10 cellular contexts compared by ENCODE assay signal in the genomic region with DNA sequence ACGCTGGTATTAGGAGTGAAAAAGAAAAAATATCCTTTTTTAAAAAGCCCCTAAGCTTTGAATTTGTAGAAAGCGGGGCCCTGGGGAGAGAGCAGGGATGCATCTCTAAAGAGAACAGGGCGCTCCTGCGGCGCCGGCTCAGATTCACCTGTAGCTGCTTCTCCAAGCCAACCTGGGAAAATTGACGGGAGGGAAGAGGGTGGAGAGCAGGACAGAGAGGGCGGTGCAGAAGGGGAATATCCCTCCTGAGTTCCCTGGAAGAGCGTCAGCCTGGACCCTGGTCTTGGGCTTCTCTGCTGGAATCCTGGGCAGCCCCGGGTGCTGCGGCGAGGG. TPM values are rescaled to one million over a fixed set of nuclear protein-coding genes. Genes with fewer than 3 reads are reported as not detected.
DNase-seq lines count a peak whose midpoint lies in the region; ATAC-seq, FAIRE-seq and TF ChIP-seq lines count a peak whose summit lies in the region.
"Had no signal": no experiment of that assay in that cellular context is flagged by ENCODE, and none has a peak within 500 bp of the region (broad histone marks: within the 10 kb centered on the region; RNA-seq: fewer than 3 reads in every experiment).

No MANE protein-coding gene starts in this region.

- no peak for TF ChIP-seq CTCF in kidney (IDR thresholded peaks at IDR 0.05; ENCODE audit: borderline replicate concordance, extremely low read depth, insufficient read depth)

- ATAC-seq in T-cell (replicated peaks in 1 of 4) (no peak), right cardiac atrium (no peak), GM21381 (IDR thresholded peaks at IDR 0.05; ENCODE audit: unreplicated experiment) (no peak)

- H3K4me3 ChIP-seq in right cardiac atrium (ENCODE audit: low read length): peak overlapping the region; percentile 60
- H3K4me3 ChIP-seq in small intestine (ENCODE audit: low read depth in 1 of 2, low read length in 2 of 2): no peak overlapping the region
- H3K4me3 ChIP-seq in kidney (ENCODE audit: low read length in 2 of 2): peak overlapping the region in 1 of 2 donors; percentile 44

- POLR2A ChIA-PET in T-cell (lab: Charles Lee): interaction anchor here in 1 of 2 donors (1.0 kb wide), 1 partner anchor 34 kb away, joined by 3 read pairs; a partner anchor contains a TSS

- no peaks in the 10 kb centered on the region for H3K9me3 ChIP-seq in right cardiac atrium (ENCODE audit: control insufficient read depth, low read length)
- no peaks in the 10 kb centered on the region for H3K9me3 ChIP-seq in small intestine (ENCODE audit: control insufficient read depth, low read depth)
- no peaks in the 10 kb centered on the region for H3K9me3 ChIP-seq in kidney (ENCODE audit: control insufficient read depth in 1 of 2, low read length in 2 of 2)

- no peak overlapping the region for H3K27ac ChIP-seq in right cardiac atrium (ENCODE audit: low read length)
- peak overlapping the region; percentile 57 to 93 for H3K27ac ChIP-seq in small intestine (ENCODE audit: low read depth in 1 of 2, low read length in 1 of 2)
- H3K27ac ChIP-seq in kidney (ENCODE audit: low read depth in 2 of 2, low read length in 2 of 2): no peak overlapping the region

- H3K4me1 Mint-ChIP-seq in T-cell: peaks cover 52 to 55% (median 53%) of the 10 kb centered on the region in 3 donors

- DNase-seq in NCI-H748 (lab: John Stamatoyannopoulos, UW; ENCODE audit: unreplicated experiment) (peak; percentile 54), NCI-H748 treated with DMSO at 0.1 percent for 48 hours (lab: John Stamatoyannopoulos, UW) (no peak), T-cell (no peak), right cardiac atrium (no peak), small intestine (no peak), NCI-H187 (lab: John Stamatoyannopoulos, UW) (no peak), kidney (no peak)
- DNase-seq: cerebellar nuclear complex had no signal

- H3K36me3 Mint-ChIP-seq in T-cell: no peaks in the 10 kb centered on the region

- no peaks in the 10 kb centered on the region for H3K4me1 ChIP-seq in right cardiac atrium (ENCODE audit: control insufficient read depth, insufficient read depth, low read length)
- peaks cover 0 to 3% of the 10 kb centered on the region in 2 donors for H3K4me1 ChIP-seq in small intestine (ENCODE audit: control insufficient read depth in 2 of 2, insufficient read depth in 1 of 2, low read depth in 1 of 2, low read length in 1 of 2)
- H3K4me1 ChIP-seq in kidney (ENCODE audit: control insufficient read depth in 1 of 2, insufficient read depth in 1 of 2, low read depth in 1 of 2, low read length in 2 of 2): no peaks in the 10 kb centered on the region

- no peaks in the 10 kb centered on the region for H3K9me3 Mint-ChIP-seq in T-cell

- H3K27me3 ChIP-seq in right cardiac atrium (ENCODE audit: control insufficient read depth, insufficient read depth) (no peaks in the 10 kb centered on the region), small intestine (ENCODE audit: control insufficient read depth in 2 of 2, insufficient read depth in 2 of 2, low read length in 2 of 2) (no peaks in the 10 kb centered on the region)

- H3K27ac Mint-ChIP-seq in T-cell: peak overlapping the region; percentile 95 to 97

- H3K36me3 ChIP-seq in small intestine (ENCODE audit: control insufficient read depth in 2 of 2, insufficient read depth in 2 of 2, low read length in 2 of 2) (no peaks in the 10 kb centered on the region), kidney (ENCODE audit: control insufficient read depth in 1 of 2, insufficient read depth in 2 of 2, low read length in 2 of 2) (no peaks in the 10 kb centered on the region)

- intact Hi-C loops in right cardiac atrium (cut with DNase I): no loop called here
- intact Hi-C loops in kidney (cut with DNase I): no loop called here

- peak overlapping the region; percentile 75 to 82 (median 81) for H3K4me3 Mint-ChIP-seq in T-cell

- CTCF ChIA-PET in T-cell (lab: Charles Lee): interaction anchor here in 1 of 2 donors (1.4 kb wide), 1 partner anchor 34 kb away, joined by 3 read pairs; a partner anchor contains a TSS

- no peaks in the 10 kb centered on the region for H3K27me3 Mint-ChIP-seq in T-cell

- no peak overlapping the region for H3K9ac ChIP-seq in kidney (ENCODE audit: low read length in 2 of 2)

- WGBS in right cardiac atrium: 63% methylated on average over 12 of the region's 12 CpGs
- WGBS in small intestine, 3 donors: 28 to 52% (median 43%) methylated on average over 5 to 12 of the region's 12 CpGs

- FAIRE-seq in small intestine (lab: Jason Lieb, UNC) (no peak), kidney (lab: Jason Lieb, UNC) (no peak)
- FAIRE-seq: A204.1 had no signal

RNA-seq across cellular contexts. Expression of a gene that starts 0.8 kb away (rescaled TPM):
- total RNA-seq in T-cell (1 to 10 TPM in 3 of 5 donors, under 1 TPM in 1, not detected in 1; 0.48 to 2.2 (median 1.6) TPM), right cardiac atrium (under 1 TPM in 2 of 4 donors, not detected in 2; 0.37 to 0.53 TPM), kidney (1.3 TPM)
- polyA plus RNA-seq in right cardiac atrium (0.14 TPM), small intestine (1 to 10 TPM; 3.3 to 5.4 (median 4.5) TPM), kidney (ENCODE audit: insufficient read depth, low read depth, low replicate concordance) (0.92 TPM)

RNA-seq across cellular contexts. Expression of a gene that starts 33.8 kb away (rescaled TPM):
- total RNA-seq in T-cell (1,000 to 10,000 TPM; 2,957 to 4,080 (median 3,439) TPM), right cardiac atrium (1,000 to 10,000 TPM; 1,125 to 1,239 (median 1,186) TPM), kidney (1,212 TPM)
- polyA plus RNA-seq in right cardiac atrium (4,509 TPM), small intestine (1,000 to 10,000 TPM; 3,763 to 8,743 (median 6,656) TPM), kidney (ENCODE audit: insufficient read depth, low read depth, low replicate concordance) (2,663 TPM)

Comparison
In these comparisons a context has a peak if more than half of its experiments do, and no peak if none do; other contexts are left out.
1. H3K27ac ChIP-seq: peak in small intestine (2 of 2); none in right cardiac atrium (single experiment) and kidney (0 of 2).